19 cellular contexts compared by ENCODE assay signal in genomic region chr7:100019908-100020307, GRCh38. TPM values are rescaled to one million over a fixed set of nuclear protein-coding genes. Genes with fewer than 3 reads are reported as not detected.
DNase-seq lines count a peak whose midpoint lies in the region; ATAC-seq and TF ChIP-seq lines count a peak whose summit lies in the region.
"Had no signal": no experiment of that assay in that cellular context is flagged by ENCODE, and none has a peak within 500 bp of the region (broad histone marks: within the 10 kb centered on the region; RNA-seq: fewer than 3 reads in every experiment).

No MANE protein-coding gene starts in this region.

- no peaks in the 10 kb centered on the region for H3K27me3 Mint-ChIP-seq in activated T-helper 1 cell treated with anti-CD3 and anti-CD28 coated beads, Interleukin-12 subunit alpha, Interleukin-12 subunit beta, Interleukin-2, Interleukin-4 antibody, amounts not matched to agents 30 ng/mL and 10 ng/mL and 1 ng/mL, durations not matched to agents 14 hours and 24 hours and 36 hours (ENCODE audit: insufficient read depth)

- H3K4me2 ChIP-seq in mesendoderm (ENCODE audit: low read length): no peak overlapping the region

- intact Hi-C loops in Right ventricle myocardium inferior (cut with DNase I) (no loop called here), left lung (cut with DNase I) (no loop called here), transverse colon (cut with DNase I; ENCODE audit: low total_unique reads) (no loop called here)
- intact Hi-C loops in activated T-helper 1 cell treated with anti-CD3 and anti-CD28 coated beads, Interleukin-12 subunit alpha, Interleukin-12 subunit beta, Interleukin-2, Interleukin-4 antibody, amounts not matched to agents 30 ng/mL and 10 ng/mL and 1 ng/mL, durations not matched to agents 14 hours and 24 hours and 36 hours (cut with micrococcal nuclease): loop anchor here (5.0 to 10.0 kb wide), 3 partner anchors 395 to 463 kb away; partner anchors contain the start of genes MEPCE, ZCWPW1 and ZNF655

- H2BK15ac ChIP-seq in mesendoderm (replicated peaks; ENCODE audit: low read depth): no peak overlapping the region

- WGBS in transverse colon (ENCODE audit: low coverage in 1 of 2), 2 donors: 59 to 70% methylated on average over 3 to 7 of the region's 7 CpGs
- WGBS in mesendoderm (ENCODE audit: extremely low coverage, insufficient coverage, low lambda C conversion rate): no CpG with 5 or more reads among the region's 7 CpGs

- peak in 1 of 2 donors; percentile 21 for DNase-seq in cardiac muscle cell (ENCODE audit: low read depth in 1 of 2, low spot score in 1 of 2)
- DNase-seq in Right ventricle myocardium inferior (ENCODE audit: missing footprints): no peak
- DNase-seq in activated T-helper 1 cell treated with anti-CD3 and anti-CD28 coated beads, Interleukin-12 subunit alpha, Interleukin-12 subunit beta, Interleukin-2, Interleukin-4 antibody, amounts not matched to agents 30 ng/mL and 10 ng/mL and 1 ng/mL, durations not matched to agents 14 hours and 24 hours and 36 hours (ENCODE audit: low spot score): no peak
- no peak for DNase-seq in left lung
- DNase-seq in transverse colon: no peak
- no peak for DNase-seq in mesendoderm
- no peak for DNase-seq in ureter (ENCODE audit: low spot score)
- DNase-seq in GM10266 (ENCODE audit: extremely low spot score): no peak
- DNase-seq: activated gamma-delta T cell treated with Interleukin-2 at 50 U/mL for 16 hours; caudate nucleus; DMS 273 treated with DMSO at 0.1 percent for 48 hours; mammary epithelial cell; NCI-H226; nucleus accumbens; Right ventricle myocardium superior; sigmoid colon; stimulated activated CD4-positive, alpha-beta T cell treated with anti-CD3 and anti-CD28 coated beads, Interleukin-4, amount 100 ng/mL, for 1 hour; uterus had no signal

- H3K9me3 Mint-ChIP-seq in activated T-helper 1 cell treated with anti-CD3 and anti-CD28 coated beads, Interleukin-12 subunit alpha, Interleukin-12 subunit beta, Interleukin-2, Interleukin-4 antibody, amounts not matched to agents 30 ng/mL and 10 ng/mL and 1 ng/mL, durations not matched to agents 14 hours and 24 hours and 36 hours: no peaks in the 10 kb centered on the region

- H3K23ac ChIP-seq in mesendoderm (ENCODE audit: low read length): no peak overlapping the region

- TF ChIP-seq CTCF in cardiac muscle cell (IDR thresholded peaks at IDR 0.05; ENCODE audit: low read depth, low read length) (no peak), left lung (IDR thresholded peaks at IDR 0.05) (no peak), transverse colon (IDR thresholded peaks at IDR 0.05) (no peak), GM10266 (IDR thresholded peaks at IDR 0.05; ENCODE audit: control insufficient read depth, insufficient read depth, low read depth, missing control alignments) (no peak)

- peaks cover 14% of the 10 kb centered on the region for H3K79me1 ChIP-seq in mesendoderm (ENCODE audit: low read length)

- H3K9me3 ChIP-seq in cardiac muscle cell (ENCODE audit: low read depth) (no peaks in the 10 kb centered on the region), left lung (no peaks in the 10 kb centered on the region), transverse colon (no peaks in the 10 kb centered on the region)
- H3K9me3 ChIP-seq: gastroesophageal sphincter, sigmoid colon, uterus had no signal

- peaks cover 38% of the 10 kb centered on the region for H3K36me3 Mint-ChIP-seq in activated T-helper 1 cell treated with anti-CD3 and anti-CD28 coated beads, Interleukin-12 subunit alpha, Interleukin-12 subunit beta, Interleukin-2, Interleukin-4 antibody, amounts not matched to agents 30 ng/mL and 10 ng/mL and 1 ng/mL, durations not matched to agents 14 hours and 24 hours and 36 hours (ENCODE audit: low read depth)

- H2AK5ac ChIP-seq in mesendoderm (ENCODE audit: low read length): no peak overlapping the region

- no peak overlapping the region for H4K8ac ChIP-seq in mesendoderm (ENCODE audit: low read depth, low read length)

- H3K4me3 Mint-ChIP-seq in activated T-helper 1 cell treated with anti-CD3 and anti-CD28 coated beads, Interleukin-12 subunit alpha, Interleukin-12 subunit beta, Interleukin-2, Interleukin-4 antibody, amounts not matched to agents 30 ng/mL and 10 ng/mL and 1 ng/mL, durations not matched to agents 14 hours and 24 hours and 36 hours: no peak overlapping the region

- no peak overlapping the region for H2BK5ac ChIP-seq in mesendoderm (ENCODE audit: low read length)

- H2BK120ac ChIP-seq in mesendoderm (ENCODE audit: low read depth, low read length): no peak overlapping the region

- H3K79me2 ChIP-seq in mesendoderm (ENCODE audit: control insufficient read depth, insufficient read depth, low read length): peaks cover 37% of the 10 kb centered on the region

- H3K4me3 ChIP-seq in cardiac muscle cell: no peak overlapping the region
- H3K4me3 ChIP-seq in left lung: no peak overlapping the region
- no peak overlapping the region for H3K4me3 ChIP-seq in transverse colon
- H3K4me3 ChIP-seq in mesendoderm (ENCODE audit: low read length): no peak overlapping the region
- H3K4me3 ChIP-seq: gastroesophageal sphincter, sigmoid colon, uterus had no signal

- no peak for TF ChIP-seq EP300 in transverse colon (IDR thresholded peaks at IDR 0.05; ENCODE audit: low read depth)

- peaks cover 70% of the 10 kb centered on the region for H3K4me1 Mint-ChIP-seq in activated T-helper 1 cell treated with anti-CD3 and anti-CD28 coated beads, Interleukin-12 subunit alpha, Interleukin-12 subunit beta, Interleukin-2, Interleukin-4 antibody, amounts not matched to agents 30 ng/mL and 10 ng/mL and 1 ng/mL, durations not matched to agents 14 hours and 24 hours and 36 hours (ENCODE audit: low read depth)

- TF ChIP-seq POLR2A in transverse colon (IDR thresholded peaks at IDR 0.05): no peak

- no peak overlapping the region for H3K9ac ChIP-seq in mesendoderm (ENCODE audit: low read length)

- H3K4me1 ChIP-seq in cardiac muscle cell (ENCODE audit: low read depth) (peaks cover 3% of the 10 kb centered on the region), left lung (peaks cover 10 to 67% of the 10 kb centered on the region in 2 donors), transverse colon (peaks cover 26 to 75% (median 58%) of the 10 kb centered on the region in 4 donors), mesendoderm (ENCODE audit: control insufficient read depth, low read depth, low read length) (no peaks in the 10 kb centered on the region)

- no peak overlapping the region for H4K5ac ChIP-seq in mesendoderm (ENCODE audit: low read length)

- H3K27me3 ChIP-seq in cardiac muscle cell (no peaks in the 10 kb centered on the region), left lung (no peaks in the 10 kb centered on the region), transverse colon (no peaks in the 10 kb centered on the region), mesendoderm (ENCODE audit: insufficient read depth, low read length, poor library complexity) (no peaks in the 10 kb centered on the region)
- H3K27me3 ChIP-seq: gastroesophageal sphincter, sigmoid colon, uterus had no signal

- H3K4ac ChIP-seq in mesendoderm (ENCODE audit: low read depth, low read length): no peak overlapping the region

- no peak overlapping the region for H3K18ac ChIP-seq in mesendoderm (ENCODE audit: low read length)

- in situ Hi-C loops in transverse colon (cut with MboI; ENCODE audit: low pct_ligation_motif_present in 1 of 4, low pct_unique_long_range_greater_than_20kb in 1 of 4, low sequenced_read_pairs in 3 of 4): no loop called here

- ATAC-seq in Right ventricle myocardium inferior (no peak), left lung (peak; percentile 71)
- ATAC-seq: gastroesophageal sphincter had no signal

- H3K27ac Mint-ChIP-seq in activated T-helper 1 cell treated with anti-CD3 and anti-CD28 coated beads, Interleukin-12 subunit alpha, Interleukin-12 subunit beta, Interleukin-2, Interleukin-4 antibody, amounts not matched to agents 30 ng/mL and 10 ng/mL and 1 ng/mL, durations not matched to agents 14 hours and 24 hours and 36 hours: peak overlapping the region; percentile 81

- H3K27ac ChIP-seq in cardiac muscle cell: peak overlapping the region; percentile 27
- H3K27ac ChIP-seq in left lung: no peak overlapping the region
- H3K27ac ChIP-seq in transverse colon: peak overlapping the region in 3 of 4 donors; percentile 8 to 68 (median 61)
- no peak overlapping the region for H3K27ac ChIP-seq in mesendoderm (ENCODE audit: low read depth, low read length)
- H3K27ac ChIP-seq: uterus had no signal

- no peak overlapping the region for H3K56ac ChIP-seq in mesendoderm (ENCODE audit: low read length)

- peaks cover 12% of the 10 kb centered on the region for H3K36me3 ChIP-seq in cardiac muscle cell
- H3K36me3 ChIP-seq in left lung: peaks cover 4 to 28% of the 10 kb centered on the region in 2 donors
- H3K36me3 ChIP-seq in transverse colon: peaks cover 0 to 16% (median 9%) of the 10 kb centered on the region in 4 donors
- peaks cover 6% of the 10 kb centered on the region for H3K36me3 ChIP-seq in mesendoderm (ENCODE audit: control insufficient read depth, insufficient read depth, low read length)
- H3K36me3 ChIP-seq: uterus had no signal

RNA-seq across cellular contexts. Expression of gene ZKSCAN1, which starts 4.5 kb away (rescaled TPM):
- total RNA-seq in cardiac muscle cell (17.4 and 33.7 TPM in 2 replicates), Right ventricle myocardium inferior (36.1 TPM), left lung (10 to 100 TPM; 46.7 to 52.0 TPM), transverse colon (10 to 100 TPM; 63.1 to 97.5 (median 84.5) TPM), ureter (105 TPM)
- polyA plus RNA-seq in cardiac muscle cell: 22.3 and 38.1 TPM in 2 replicates
- 62.5 and 63.1 TPM in 2 replicates for total RNA-seq in activated T-helper 1 cell treated with anti-CD3 and anti-CD28 coated beads, Interleukin-12 subunit alpha, Interleukin-12 subunit beta, Interleukin-2, Interleukin-4 antibody, amounts not matched to agents 30 ng/mL and 10 ng/mL and 1 ng/mL, durations not matched to agents 14 hours and 24 hours and 36 hours
- polyA plus RNA-seq in mesendoderm (2013, experiment 1 of 2): 5.7 TPM
- polyA plus RNA-seq in mesendoderm (2013, experiment 2 of 2): 7.5 TPM

RNA-seq across cellular contexts. Expression of gene ZSCAN21, which starts 29.7 kb away (rescaled TPM):
- total RNA-seq in cardiac muscle cell: 23.3 and 24.3 TPM in 2 replicates
- 11.3 and 22.5 TPM in 2 replicates for polyA plus RNA-seq in cardiac muscle cell
- 9.4 TPM for total RNA-seq in Right ventricle myocardium inferior
- 6.8 and 9.8 TPM in 2 replicates for total RNA-seq in activated T-helper 1 cell treated with anti-CD3 and anti-CD28 coated beads, Interleukin-12 subunit alpha, Interleukin-12 subunit beta, Interleukin-2, Interleukin-4 antibody, amounts not matched to agents 30 ng/mL and 10 ng/mL and 1 ng/mL, durations not matched to agents 14 hours and 24 hours and 36 hours
- 10 to 100 TPM in 1 of 2 donors, 1 to 10 TPM in 1; 6.5 to 12.0 TPM for total RNA-seq in left lung
- total RNA-seq in transverse colon: 10 to 100 TPM in 2 of 4 donors, 1 to 10 TPM in 1, under 1 TPM in 1; 0.75 to 28.7 (median 10.0) TPM
- 16.9 TPM for polyA plus RNA-seq in mesendoderm (2013, experiment 1 of 2)
- 16.5 TPM for polyA plus RNA-seq in mesendoderm (2013, experiment 2 of 2)
- 13.3 TPM for total RNA-seq in ureter

RNA-seq across cellular contexts. Expression of gene AZGP1, which starts 44.1 kb away (rescaled TPM):
- total RNA-seq in cardiac muscle cell: 0.39 TPM in 1 of 2 replicates, not detected in the other
- not detected in 2 replicates for polyA plus RNA-seq in cardiac muscle cell
- total RNA-seq in Right ventricle myocardium inferior: 94.1 TPM
- not detected in 2 replicates for total RNA-seq in activated T-helper 1 cell treated with anti-CD3 and anti-CD28 coated beads, Interleukin-12 subunit alpha, Interleukin-12 subunit beta, Interleukin-2, Interleukin-4 antibody, amounts not matched to agents 30 ng/mL and 10 ng/mL and 1 ng/mL, durations not matched to agents 14 hours and 24 hours and 36 hours
- total RNA-seq in left lung: 10 to 100 TPM in 1 of 2 donors, 1 to 10 TPM in 1; 5.0 to 40.3 TPM
- total RNA-seq in transverse colon: 10 to 100 TPM in 1 of 4 donors, 1 to 10 TPM in 1, not detected in 2; 3.2 to 17.1 TPM
- polyA plus RNA-seq in mesendoderm (2013, experiment 1 of 2): 0.08 TPM
- polyA plus RNA-seq in mesendoderm (2013, experiment 2 of 2): 0.06 TPM
- total RNA-seq in ureter: 6.2 TPM
- total RNA-seq: uterus had no signal

Comparison
In these comparisons a context has a peak if more than half of its experiments do, and no peak if none do; other contexts are left out.
1. H3K27ac ChIP-seq: peak in cardiac muscle cell (single experiment) and transverse colon (3 of 4); none in left lung (0 of 2) and mesendoderm (single experiment).